Comparison of ENCODE assay signal across 8 cellular contexts in genomic region chr2:714005-714741, GRCh38. TPM values are rescaled to one million over a fixed set of nuclear protein-coding genes. Genes with fewer than 3 reads are reported as not detected.
DNase-seq lines count a peak whose midpoint lies in the region; ATAC-seq and TF ChIP-seq lines count a peak whose summit lies in the region.

No MANE protein-coding gene starts in this region.

- no peaks in the 10 kb centered on the region for H3K36me3 Mint-ChIP-seq in activated CD8-positive, alpha-beta memory T cell treated with anti-CD3 and anti-CD28 coated beads, Interleukin-2, amount 10 ng/mL, durations not matched to agents 7 days and 5 days
- H3K36me3 Mint-ChIP-seq in stimulated activated effector memory CD8-positive, alpha-beta T cell treated with anti-CD3 and anti-CD28 coated beads, Interleukin-12 subunit alpha, Interleukin-12 subunit beta, amount 100 ng/mL, for 72 hours: no peaks in the 10 kb centered on the region

- CTCF ChIA-PET in activated CD8-positive, alpha-beta memory T cell treated with anti-CD3 and anti-CD28 coated beads, Interleukin-2, amount 10 ng/mL, durations not matched to agents 7 days and 5 days (lab: Charles Lee): interaction anchor here (1.0 to 2.1 kb wide), 4 partner anchors 11 to 134 kb away, joined by 3 to 4 read pairs (median 4); no protein-coding TSS in a partner anchor

- ATAC-seq in activated CD8-positive, alpha-beta memory T cell treated with anti-CD3 and anti-CD28 coated beads, Interleukin-2, amount 10 ng/mL, durations not matched to agents 7 days and 5 days: peak; percentile 55
- peak; percentile 100 for ATAC-seq in GM21447 (IDR thresholded peaks at IDR 0.05; ENCODE audit: unreplicated experiment)
- ATAC-seq in HG03558 (IDR thresholded peaks at IDR 0.05; ENCODE audit: extremely low read depth, unreplicated experiment): peak; percentile 93
- peak; percentile 73 for ATAC-seq in stimulated activated effector memory CD8-positive, alpha-beta T cell treated with anti-CD3 and anti-CD28 coated beads, Interleukin-12 subunit alpha, Interleukin-12 subunit beta, amount 100 ng/mL, for 72 hours

- no peak overlapping the region for H3K4me3 ChIP-seq in astrocyte of the cerebellum (ENCODE audit: low read depth, low read length)

- H3K4me1 Mint-ChIP-seq in activated CD8-positive, alpha-beta memory T cell treated with anti-CD3 and anti-CD28 coated beads, Interleukin-2, amount 10 ng/mL, durations not matched to agents 7 days and 5 days: peaks cover 8% of the 10 kb centered on the region
- peaks cover 10% of the 10 kb centered on the region for H3K4me1 Mint-ChIP-seq in stimulated activated effector memory CD8-positive, alpha-beta T cell treated with anti-CD3 and anti-CD28 coated beads, Interleukin-12 subunit alpha, Interleukin-12 subunit beta, amount 100 ng/mL, for 72 hours

- H3K4me3 Mint-ChIP-seq in activated CD8-positive, alpha-beta memory T cell treated with anti-CD3 and anti-CD28 coated beads, Interleukin-2, amount 10 ng/mL, durations not matched to agents 7 days and 5 days: no peak overlapping the region
- H3K4me3 Mint-ChIP-seq in stimulated activated effector memory CD8-positive, alpha-beta T cell treated with anti-CD3 and anti-CD28 coated beads, Interleukin-12 subunit alpha, Interleukin-12 subunit beta, amount 100 ng/mL, for 72 hours: no peak overlapping the region

- in situ Hi-C loops in astrocyte of the cerebellum (cut with HindIII; ENCODE audit: low sequenced_read_pairs): no loop called here

- peak; percentile 68 for DNase-seq in activated CD8-positive, alpha-beta memory T cell treated with anti-CD3 and anti-CD28 coated beads, Interleukin-2, amount 10 ng/mL, durations not matched to agents 7 days and 5 days
- DNase-seq in activated CD8-positive, alpha-beta memory T cell treated with anti-CD3 and anti-CD28 coated beads for 24 hours: no peak
- DNase-seq in NCI-H69 (lab: John Stamatoyannopoulos, UW) (peak; percentile 55), astrocyte of the cerebellum (ENCODE audit: low read depth) (peak; percentile 15), inferior parietal cortex (ENCODE audit: extremely low spot score) (peak; percentile 55)
- peak; percentile 12 to 62 for DNase-seq in stimulated activated effector memory CD8-positive, alpha-beta T cell treated with anti-CD3 and anti-CD28 coated beads, Interleukin-12 subunit alpha, Interleukin-12 subunit beta, amount 100 ng/mL, for 72 hours (ENCODE audit: low spot score in 2 of 2)

- H3K27ac Mint-ChIP-seq in activated CD8-positive, alpha-beta memory T cell treated with anti-CD3 and anti-CD28 coated beads, Interleukin-2, amount 10 ng/mL, durations not matched to agents 7 days and 5 days: no peak overlapping the region
- H3K27ac Mint-ChIP-seq in stimulated activated effector memory CD8-positive, alpha-beta T cell treated with anti-CD3 and anti-CD28 coated beads, Interleukin-12 subunit alpha, Interleukin-12 subunit beta, amount 100 ng/mL, for 72 hours: no peak overlapping the region

- H3K27me3 Mint-ChIP-seq in activated CD8-positive, alpha-beta memory T cell treated with anti-CD3 and anti-CD28 coated beads, Interleukin-2, amount 10 ng/mL, durations not matched to agents 7 days and 5 days: peaks cover 30% of the 10 kb centered on the region

- no peaks in the 10 kb centered on the region for H3K9me3 Mint-ChIP-seq in activated CD8-positive, alpha-beta memory T cell treated with anti-CD3 and anti-CD28 coated beads, Interleukin-2, amount 10 ng/mL, durations not matched to agents 7 days and 5 days (ENCODE audit: low read depth)
- no peaks in the 10 kb centered on the region for H3K9me3 Mint-ChIP-seq in stimulated activated effector memory CD8-positive, alpha-beta T cell treated with anti-CD3 and anti-CD28 coated beads, Interleukin-12 subunit alpha, Interleukin-12 subunit beta, amount 100 ng/mL, for 72 hours

- TF ChIP-seq CTCF in astrocyte of the cerebellum (IDR thresholded peaks at IDR 0.05; ENCODE audit: low read depth, low read length, missing control alignments): peak; percentile 72

RNA-seq across cellular contexts. Expression of gene TMEM18, which starts 37.0 kb away (rescaled TPM):
- 10 to 100 TPM; 22.1 to 25.6 TPM for total RNA-seq in activated CD8-positive, alpha-beta memory T cell treated with anti-CD3 and anti-CD28 coated beads, Interleukin-2, amount 10 ng/mL, durations not matched to agents 7 days and 5 days
